ENCODE assay signal across 8 cellular contexts in genomic region chr5:43039468-43040286, GRCh38. TPM values are rescaled to one million over a fixed set of nuclear protein-coding genes. Genes with fewer than 3 reads are reported as not detected.
DNase-seq lines count a peak whose midpoint lies in the region; ATAC-seq and TF ChIP-seq lines count a peak whose summit lies in the region.

No MANE protein-coding gene starts in this region.

- peaks cover 8% of the 10 kb centered on the region for H3K4me1 ChIP-seq in rectal smooth muscle tissue (ENCODE audit: control insufficient read depth, insufficient read depth, low read length)

- peaks cover 27% of the 10 kb centered on the region for H3K27me3 ChIP-seq in rectal smooth muscle tissue (ENCODE audit: control insufficient read depth, insufficient read depth, low read length)

- peak; percentile 37; the same call in 1 of the 2 replicates for TF ChIP-seq CTCF in GM12875 (IDR thresholded peaks at IDR 0.05; ENCODE audit: borderline replicate concordance, insufficient read depth, low read depth, low read length)

- peak overlapping the region; percentile 99 for H3K27ac Mint-ChIP-seq in activated naive CD4-positive, alpha-beta T cell treated with anti-CD3 and anti-CD28 coated beads, Interleukin-2, amount 10 ng/mL, durations not matched to agents 7 days and 5 days

- H3K27me3 Mint-ChIP-seq in activated naive CD4-positive, alpha-beta T cell treated with anti-CD3 and anti-CD28 coated beads, Interleukin-2, amount 10 ng/mL, durations not matched to agents 7 days and 5 days = peaks cover 4% of the 10 kb centered on the region

- H3K4me1 Mint-ChIP-seq in activated naive CD4-positive, alpha-beta T cell treated with anti-CD3 and anti-CD28 coated beads, Interleukin-2, amount 10 ng/mL, durations not matched to agents 7 days and 5 days = peaks cover 44% of the 10 kb centered on the region

- DNase-seq in LHCN-M2 (ENCODE audit: low read depth) = peak; percentile 81
- peak; percentile 87 to 88 for DNase-seq in SHP77 (lab: John Stamatoyannopoulos, UW)
- DNase-seq in activated naive CD4-positive, alpha-beta T cell treated with anti-CD3 and anti-CD28 coated beads, Interleukin-2, amount 10 ng/mL, durations not matched to agents 7 days and 5 days = peak; percentile 76
- peak; percentile 84 for DNase-seq in Right ventricle myocardium superior
- DNase-seq in cerebellar nuclear complex (lab: John Stamatoyannopoulos, UW) = no peak

- H3K27ac ChIP-seq in rectal smooth muscle tissue (ENCODE audit: low read depth, low read length) = peak overlapping the region; percentile 18

- H3K4me3 Mint-ChIP-seq in activated naive CD4-positive, alpha-beta T cell treated with anti-CD3 and anti-CD28 coated beads, Interleukin-2, amount 10 ng/mL, durations not matched to agents 7 days and 5 days = peak overlapping the region; percentile 94

- peak overlapping the region; percentile 72 for H3K4me3 ChIP-seq in GM12875 (ENCODE audit: low read depth, low read length)
- peak overlapping the region; percentile 91 for H3K4me3 ChIP-seq in rectal smooth muscle tissue (ENCODE audit: low read length)

- H3K36me3 ChIP-seq in rectal smooth muscle tissue (ENCODE audit: control insufficient read depth, insufficient read depth, low read length) = no peaks in the 10 kb centered on the region

- intact Hi-C loops in Right ventricle myocardium superior (cut with DNase I) = loop anchor here (5.0 kb wide), 2 partner anchors 32 to 47 kb away; no protein-coding TSS in a partner anchor

- H3K9me3 Mint-ChIP-seq in activated naive CD4-positive, alpha-beta T cell treated with anti-CD3 and anti-CD28 coated beads, Interleukin-2, amount 10 ng/mL, durations not matched to agents 7 days and 5 days = no peaks in the 10 kb centered on the region

- H3K9ac ChIP-seq in rectal smooth muscle tissue (ENCODE audit: low read length) = peak overlapping the region; percentile 45

- CTCF ChIA-PET in activated naive CD4-positive, alpha-beta T cell treated with anti-CD3 and anti-CD28 coated beads, Interleukin-2, amount 10 ng/mL, durations not matched to agents 7 days and 5 days (lab: Charles Lee) = interaction anchor here (0.8 to 4.5 kb wide), 13 partner anchors 10 to 350 kb away, joined by 3 to 47 read pairs (median 10); no protein-coding TSS in a partner anchor

- H3K36me3 Mint-ChIP-seq in activated naive CD4-positive, alpha-beta T cell treated with anti-CD3 and anti-CD28 coated beads, Interleukin-2, amount 10 ng/mL, durations not matched to agents 7 days and 5 days = peaks cover 21% of the 10 kb centered on the region

- ATAC-seq in Right ventricle myocardium superior (ENCODE audit: poor library complexity) (peak; percentile 23), HG03045 (IDR thresholded peaks at IDR 0.05; ENCODE audit: unreplicated experiment) (no peak)

RNA-seq across cellular contexts. Expression of gene ANXA2R, which starts 0.4 kb away (rescaled TPM):
- 1.7 and 2.6 TPM in 2 replicates for total RNA-seq in LHCN-M2 (2014; rRNA removed)
- polyA plus RNA-seq in LHCN-M2 (2012) = 1.5 TPM
- total RNA-seq in Right ventricle myocardium superior = 0.94 TPM

Comparison
In these comparisons a context has a peak if more than half of its experiments do, and no peak if none do; other contexts are left out.
1. DNase-seq: peak in LHCN-M2 (single experiment), SHP77 (2 of 2), activated naive CD4-positive, alpha-beta T cell treated with anti-CD3 and anti-CD28 coated beads, Interleukin-2, amount 10 ng/mL, durations not matched to agents 7 days and 5 days (single experiment) and Right ventricle myocardium superior (single experiment); none in cerebellar nuclear complex (0 of 2).